In genomic region chr1:98914547-98914946, GRCh38 we compare ENCODE assay signal across 35 cellular contexts.
"Had no signal": no experiment of that assay in that cellular context is flagged by ENCODE, and none has a peak within 500 bp of the region (broad histone marks: within the 10 kb centered on the region; RNA-seq: fewer than 3 reads in every experiment).

No MANE protein-coding gene starts in this region.

- H3K27me3 ChIP-seq: brain microvascular endothelial cell, cardiac muscle cell had no signal

- H3K9me3 ChIP-seq: SJSA1 had no signal

- H3K36me3 ChIP-seq: brain microvascular endothelial cell, cardiac muscle cell, SJSA1, WERI-Rb-1 had no signal

- H3K27ac ChIP-seq: brain microvascular endothelial cell, cardiac muscle cell, PC-9, SJSA1, WERI-Rb-1 had no signal

- DNase-seq: activated CD4-positive, alpha-beta memory T cell treated with anti-CD3 and anti-CD28 coated beads, Interleukin-2, amount 10 ng/mL, durations not matched to agents 7 days and 5 days; activated CD4-positive, alpha-beta T cell treated with anti-CD3 and anti-CD28 coated beads for 1 hour; activated CD4-positive, alpha-beta T cell treated with anti-CD3 and anti-CD28 coated beads for 48 hours; activated CD4-positive, CD25-positive, alpha-beta regulatory T cell; activated CD8-positive, alpha-beta memory T cell treated with anti-CD3 and anti-CD28 coated beads for 24 hours; activated CD8-positive, alpha-beta memory T cell treated with anti-CD3 and anti-CD28 coated beads, Interleukin-2, amount 10 ng/mL, durations not matched to agents 7 days and 5 days; activated CD8-positive, alpha-beta memory T cell treated with anti-CD3 and anti-CD28 coated beads, Interleukin-2, amount 50 U/mL, for 48 hours; activated effector memory CD4-positive, alpha-beta T cell treated with Interleukin-2 at 50 U/mL for 16 hours; activated naive CD4-positive, alpha-beta T cell treated with anti-CD3 and anti-CD28 coated beads, Interleukin-2, amount 10 ng/mL, durations not matched to agents 7 days and 5 days; activated naive CD8-positive, alpha-beta T cell treated with anti-CD3 and anti-CD28 coated beads, Interleukin-2, amount 50 U/mL, for 24 hours; activated T-cell treated with anti-CD3 and anti-CD28 coated beads, Interleukin-2, amount 50 U/mL, for 48 hours; aorta; brain microvascular endothelial cell; Kasumi-1; KG1; MM.1S; MV-4-11; NCI-H1092; NCI-H1436 treated with DMSO at 0.1 percent for 48 hours; NCI-H187; NCI-H2081 treated with DMSO at 0.1 percent for 48 hours; NCI-H2171; NCI-H510A; NCI-H526; NCI-H748 treated with DMSO at 0.1 percent for 48 hours; NK-92 treated with Interleukin-12 subunit alpha and Interleukin-12 subunit beta, amount 100 ng/mL, for 24 hours; PC-9; SHP77 treated with DMSO at 0.1 percent for 48 hours; SW 1271; T-helper 1 cell; T-helper 2 cell; T-helper 9 cell; WERI-Rb-1 had no signal

- H3K4me2 ChIP-seq: PC-9 had no signal

- H3K4me1 ChIP-seq: SJSA1 had no signal

- ATAC-seq: activated CD8-positive, alpha-beta memory T cell treated with anti-CD3 and anti-CD28 coated beads, Interleukin-2, amount 10 ng/mL, durations not matched to agents 7 days and 5 days; activated naive CD8-positive, alpha-beta T cell treated with anti-CD3 and anti-CD28 coated beads, Interleukin-2, amount 50 U/mL, for 24 hours had no signal

- H3K4me3 ChIP-seq: cardiac muscle cell, PC-9, SJSA1 had no signal
